22 cellular contexts compared by ENCODE assay signal in the genomic region with DNA sequence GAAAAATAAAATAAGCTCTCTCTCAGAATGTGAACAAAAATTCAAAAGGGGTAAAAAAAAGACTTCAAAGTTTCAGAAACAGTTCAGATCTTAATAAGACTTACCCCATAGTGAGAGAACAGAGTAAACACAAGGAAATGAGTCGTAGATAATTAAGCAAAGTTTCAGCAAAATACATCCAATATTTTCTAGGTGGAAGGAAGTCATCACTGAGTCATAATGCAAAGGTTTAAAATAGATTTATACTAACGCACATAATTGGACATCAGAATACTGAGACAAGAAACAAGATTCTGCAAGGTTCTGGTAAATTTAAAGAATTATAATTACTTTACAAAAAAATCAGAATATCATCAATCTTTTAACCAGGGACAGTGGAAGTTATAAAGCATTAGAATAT.
DNase-seq lines count a peak whose midpoint lies in the region; ATAC-seq, FAIRE-seq and TF ChIP-seq lines count a peak whose summit lies in the region.
"Had no signal": no experiment of that assay in that cellular context is flagged by ENCODE, and none has a peak within 500 bp of the region (broad histone marks: within the 10 kb centered on the region; RNA-seq: fewer than 3 reads in every experiment).

No MANE protein-coding gene starts in this region.

- H3K79me1 ChIP-seq in mesenchymal stem cell (replicated peaks; ENCODE audit: low read length, poor library complexity, severe bottlenecking), result no peaks in the 10 kb centered on the region

- H3K9ac ChIP-seq in HCT116 (ENCODE audit: low read length) (no peak overlapping the region), astrocyte (ENCODE audit: low read length) (no peak overlapping the region), mesenchymal stem cell (ENCODE audit: low read length) (peak overlapping the region; percentile 21)
- H3K9ac ChIP-seq: KMS-11 had no signal

- H3K18ac ChIP-seq in mesenchymal stem cell (ENCODE audit: low read depth in 1 of 2, low read length in 2 of 2), result no peak overlapping the region

- TF ChIP-seq POLR2A in HCT116 (IDR thresholded peaks at IDR 0.05; ENCODE audit: borderline replicate concordance, extremely low read depth, insufficient read depth, insufficient read length) (no peak), vagina (IDR thresholded peaks at IDR 0.05) (no peak)

- FAIRE-seq in astrocyte (lab: Jason Lieb, UNC), result no peak
- FAIRE-seq: A549, GM12892, GM18507, H1 had no signal

- peak; percentile 15 for DNase-seq in ELR (ENCODE audit: low read depth)
- no peak for DNase-seq in HCT116 (ENCODE audit: low read depth, low spot score)
- peak; percentile 7 for DNase-seq in astrocyte (ENCODE audit: low read depth)
- no peak for DNase-seq in mesenchymal stem cell
- no peak for DNase-seq in activated naive CD4-positive, alpha-beta T cell treated with anti-CD3 and anti-CD28 coated beads, Interleukin-2, amount 50 U/mL, for 72 hours (ENCODE audit: low spot score in 2 of 2)
- DNase-seq in DMS 273 treated with DMSO at 0.1 percent for 48 hours (lab: John Stamatoyannopoulos, UW), result no peak
- no peak for DNase-seq in NCI-H226
- DNase-seq in vagina (ENCODE audit: extremely low spot score in 2 of 2), result no peak
- DNase-seq: Caco-2; CD4-positive, alpha-beta T cell; DMS153; HFFc6; NCI-H1417 treated with DMSO at 0.1 percent for 48 hours; NCI-H187 treated with DMSO at 0.1 percent for 48 hours; NCI-H2227 treated with DMSO at 0.1 percent for 48 hours; NCI-H524 treated with DMSO at 0.1 percent for 48 hours; PC-9 had no signal

- no peak overlapping the region for H2BK15ac ChIP-seq in mesenchymal stem cell (ENCODE audit: low read depth, poor library complexity, severe bottlenecking)

- intact Hi-C loops in HCT116 (cut with micrococcal nuclease), result no loop called here
- intact Hi-C loops in vagina (cut with DNase I), result no loop called here

- TF ChIP-seq RAD21 in HCT116 (IDR thresholded peaks at IDR 0.05; ENCODE audit: low read depth), result no peak

- no peaks in the 10 kb centered on the region for H3K27me3 Mint-ChIP-seq in astrocyte (ENCODE audit: low read depth, unreplicated experiment)
- H3K27me3 Mint-ChIP-seq: CD4-positive, alpha-beta T cell had no signal

- no peak overlapping the region for H3K14ac ChIP-seq in mesenchymal stem cell (ENCODE audit: low read length in 2 of 2)

- no peaks in the 10 kb centered on the region for H3K36me3 Mint-ChIP-seq in astrocyte (ENCODE audit: low read depth, unreplicated experiment)
- H3K36me3 Mint-ChIP-seq in activated naive CD4-positive, alpha-beta T cell treated with anti-CD3 and anti-CD28 coated beads, Interleukin-2, amount 50 U/mL, for 72 hours, result no peaks in the 10 kb centered on the region

- no peak overlapping the region for H2BK12ac ChIP-seq in mesenchymal stem cell (ENCODE audit: low read length in 2 of 2)

- H3K27me3 ChIP-seq in HCT116 (ENCODE audit: insufficient read depth, low read length), result no peaks in the 10 kb centered on the region
- H3K27me3 ChIP-seq in astrocyte (ENCODE audit: insufficient read depth, low read length), result no peaks in the 10 kb centered on the region
- no peaks in the 10 kb centered on the region for H3K27me3 ChIP-seq in mesenchymal stem cell (ENCODE audit: control insufficient read depth in 1 of 2, insufficient read depth in 1 of 2, low read length in 2 of 2)
- H3K27me3 ChIP-seq in vagina, result no peaks in the 10 kb centered on the region

- CTCF ChIA-PET in HCT116 (lab: Charles Lee), result no interaction called here

- H3K4me3 Mint-ChIP-seq in astrocyte (ENCODE audit: unreplicated experiment), result no peak overlapping the region
- H3K4me3 Mint-ChIP-seq: CD4-positive, alpha-beta T cell; HFFc6 had no signal

- TF ChIP-seq CTCF in HCT116 (IDR thresholded peaks at IDR 0.05 in 2 of 3, conservative IDR thresholded peaks at IDR 0.05 in 1 of 3; ENCODE audit: borderline replicate concordance in 1 of 3, insufficient read depth in 1 of 3, low read depth in 2 of 3, low read length in 2 of 3) (no peak), astrocyte (IDR thresholded peaks at IDR 0.05; ENCODE audit: insufficient read depth, low read depth, low read length) (no peak), vagina (IDR thresholded peaks at IDR 0.05) (no peak)

- H3K4me2 ChIP-seq in HCT116 (ENCODE audit: low read length) (no peak overlapping the region), astrocyte (ENCODE audit: low read length) (no peak overlapping the region), mesenchymal stem cell (ENCODE audit: low read length, poor library complexity, severe bottlenecking) (no peak overlapping the region)
- H3K4me2 ChIP-seq: A549, KMS-11, PC-9 had no signal

- BruUV-seq in HCT116 (replicated peaks; lab: Mats Ljungman, UMichigan), result no TSS peak

- H3K27ac ChIP-seq in HCT116 (ENCODE audit: low read depth, low read length), result no peak overlapping the region
- H3K27ac ChIP-seq in astrocyte (ENCODE audit: low read depth, low read length), result no peak overlapping the region
- no peak overlapping the region for H3K27ac ChIP-seq in mesenchymal stem cell (ENCODE audit: low read length, poor library complexity, severe bottlenecking)
- H3K27ac ChIP-seq in vagina, result no peak overlapping the region
- H3K27ac ChIP-seq: A549, KMS-11, PC-9 had no signal

- no peak overlapping the region for H3K4ac ChIP-seq in mesenchymal stem cell (ENCODE audit: low read depth in 1 of 2, low read length in 2 of 2)

- H4K91ac ChIP-seq in mesenchymal stem cell (ENCODE audit: low read length), result no peak overlapping the region

- H2BK5ac ChIP-seq in mesenchymal stem cell (ENCODE audit: low read depth, low read length, poor library complexity, severe bottlenecking), result no peak overlapping the region

- H4K8ac ChIP-seq in mesenchymal stem cell (ENCODE audit: low read length), result no peak overlapping the region

- ATAC-seq in HCT116, result no peak
- ATAC-seq in activated naive CD4-positive, alpha-beta T cell treated with anti-CD3 and anti-CD28 coated beads, Interleukin-2, amount 50 U/mL, for 72 hours, result no peak
- ATAC-seq: A549 had no signal

- H3K4me1 ChIP-seq in HCT116 (ENCODE audit: control insufficient read depth in 1 of 2, insufficient read depth in 2 of 2, low read length in 2 of 2) (no peaks in the 10 kb centered on the region), astrocyte (ENCODE audit: insufficient read depth, low read length) (no peaks in the 10 kb centered on the region), mesenchymal stem cell (ENCODE audit: control insufficient read depth, insufficient read depth, low read depth, low read length) (no peaks in the 10 kb centered on the region), vagina (no peaks in the 10 kb centered on the region)
- H3K4me1 ChIP-seq: A549, Caco-2 had no signal

- H4K20me1 ChIP-seq in HCT116 (ENCODE audit: insufficient read depth), result no peaks in the 10 kb centered on the region
- no peaks in the 10 kb centered on the region for H4K20me1 ChIP-seq in astrocyte (ENCODE audit: insufficient read depth, low read length)

- H3K4me3 ChIP-seq in HCT116 (replicated peaks in 1 of 2; ENCODE audit: low read depth in 1 of 2, low read length in 2 of 2) (no peak overlapping the region), astrocyte (ENCODE audit: insufficient read depth, low read depth, low read length) (no peak overlapping the region), mesenchymal stem cell (ENCODE audit: insufficient read depth in 1 of 2, low read depth in 1 of 2, low read length in 2 of 2) (no peak overlapping the region), vagina (no peak overlapping the region)
- H3K4me3 ChIP-seq: A549, PC-9 had no signal

- no CpG with 5 or more reads among the region's 2 CpGs for WGBS in mesenchymal stem cell

- no peak overlapping the region for H3K23ac ChIP-seq in mesenchymal stem cell (ENCODE audit: low read length in 2 of 2)

- peak overlapping the region; percentile 17 for H2AFZ ChIP-seq in HCT116 (ENCODE audit: low read depth, low read length, poor library complexity, severe bottlenecking)
- no peak overlapping the region for H2AFZ ChIP-seq in astrocyte (ENCODE audit: low read depth, low read length)
- no peak overlapping the region for H2AFZ ChIP-seq in mesenchymal stem cell (ENCODE audit: low read depth, low read length)
- H2AFZ ChIP-seq: PC-9 had no signal

- H3K79me2 ChIP-seq in HCT116 (ENCODE audit: insufficient read depth, low read length), result no peaks in the 10 kb centered on the region
- H3K79me2 ChIP-seq in astrocyte (ENCODE audit: insufficient read depth, low read length), result no peaks in the 10 kb centered on the region

- H3K36me3 ChIP-seq in HCT116 (ENCODE audit: control insufficient read depth in 1 of 2, insufficient read depth in 2 of 2, low read length in 2 of 2) (no peaks in the 10 kb centered on the region), astrocyte (ENCODE audit: insufficient read depth, low read length) (no peaks in the 10 kb centered on the region), mesenchymal stem cell (ENCODE audit: control insufficient read depth in 1 of 2, insufficient read depth in 2 of 2, low read depth in 1 of 2, low read length in 2 of 2) (no peaks in the 10 kb centered on the region), vagina (no peaks in the 10 kb centered on the region)

- no peak overlapping the region for H3K27ac Mint-ChIP-seq in astrocyte (ENCODE audit: unreplicated experiment)
- H3K27ac Mint-ChIP-seq in activated naive CD4-positive, alpha-beta T cell treated with anti-CD3 and anti-CD28 coated beads, Interleukin-2, amount 50 U/mL, for 72 hours, result no peak overlapping the region
- H3K27ac Mint-ChIP-seq: CD4-positive, alpha-beta T cell; HFFc6 had no signal

- RAD21 ChIA-PET in HCT116 (lab: Charles Lee; ENCODE audit: low non-redundant PET in 1 of 2, low total read pairs in 2 of 2, uncharacterized antibody in 2 of 2, unreplicated experiment in 2 of 2), result no interaction called here

- H2AK5ac ChIP-seq in mesenchymal stem cell (ENCODE audit: low read length, severe bottlenecking), result no peak overlapping the region

- H2BK120ac ChIP-seq in mesenchymal stem cell (ENCODE audit: low read depth, low read length), result no peak overlapping the region

- H3K9me3 ChIP-seq in HCT116 (ENCODE audit: control insufficient read depth in 1 of 2, insufficient read depth in 1 of 2, low read depth in 1 of 2, low read length in 2 of 2) (no peaks in the 10 kb centered on the region), astrocyte (ENCODE audit: insufficient read depth, low read depth, low read length) (no peaks in the 10 kb centered on the region), mesenchymal stem cell (ENCODE audit: control insufficient read depth, low read length) (no peaks in the 10 kb centered on the region), vagina (no peaks in the 10 kb centered on the region)
- H3K9me3 ChIP-seq: A549, Caco-2 had no signal

- no peaks in the 10 kb centered on the region for H3K9me2 ChIP-seq in HCT116 (ENCODE audit: insufficient read depth)

- H3K4me1 Mint-ChIP-seq in astrocyte (ENCODE audit: low read depth, unreplicated experiment), result peaks cover 3% of the 10 kb centered on the region

- no peaks in the 10 kb centered on the region for H3K9me3 Mint-ChIP-seq in astrocyte (ENCODE audit: unreplicated experiment)
- peaks cover 6% of the 10 kb centered on the region in 2 donors for H3K9me3 Mint-ChIP-seq in activated naive CD4-positive, alpha-beta T cell treated with anti-CD3 and anti-CD28 coated beads, Interleukin-2, amount 50 U/mL, for 72 hours

- POLR2A ChIA-PET in HCT116 (lab: Charles Lee), result no interaction called here

Comparison
In these comparisons a context has a peak if more than half of its experiments do, and no peak if none do; other contexts are left out.
1. DNase-seq: peak in ELR (single experiment) and astrocyte (single experiment); none in HCT116 (single experiment), mesenchymal stem cell (single experiment), activated naive CD4-positive, alpha-beta T cell treated with anti-CD3 and anti-CD28 coated beads, Interleukin-2, amount 50 U/mL, for 72 hours (0 of 2), DMS 273 treated with DMSO at 0.1 percent for 48 hours (single experiment), NCI-H226 (single experiment) and vagina (0 of 2).